21 cellular contexts compared by ENCODE assay signal in the genomic region with DNA sequence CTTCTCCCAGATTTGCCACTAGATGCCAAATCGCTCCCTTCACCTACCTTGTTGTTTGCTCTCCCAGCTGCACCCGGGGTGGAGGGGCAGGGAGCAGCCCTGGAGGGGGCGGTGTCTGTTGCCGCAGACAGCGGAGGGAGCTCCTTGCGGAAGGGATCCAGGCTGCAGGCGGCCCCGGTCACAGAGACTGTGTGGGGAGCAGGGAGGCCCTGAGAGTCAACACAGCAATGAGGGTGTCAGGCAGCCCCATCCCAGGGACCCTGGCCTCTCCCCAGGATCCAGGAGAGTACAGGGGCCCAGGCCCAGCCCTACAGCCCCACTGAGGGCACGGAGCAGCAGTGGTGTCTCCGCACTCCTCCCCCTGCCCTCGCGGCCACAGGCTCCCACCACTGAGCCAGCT. TPM values are rescaled to one million over a fixed set of nuclear protein-coding genes. Genes with fewer than 3 reads are reported as not detected.
DNase-seq lines count a peak whose midpoint lies in the region; ATAC-seq and TF ChIP-seq lines count a peak whose summit lies in the region.
"Had no signal": no experiment of that assay in that cellular context is flagged by ENCODE, and none has a peak within 500 bp of the region (broad histone marks: within the 10 kb centered on the region; RNA-seq: fewer than 3 reads in every experiment).

No MANE protein-coding gene starts in this region.

- TF ChIP-seq CTCF in left ventricle myocardium inferior (IDR thresholded peaks at IDR 0.05; ENCODE audit: borderline replicate concordance) (no peak), esophagus squamous epithelium (IDR thresholded peaks at IDR 0.05) (no peak), coronary artery (IDR thresholded peaks at IDR 0.05) (no peak)

- no peaks in the 10 kb centered on the region for H3K9me3 ChIP-seq in left ventricle myocardium inferior (replicated peaks)
- H3K9me3 ChIP-seq in esophagus squamous epithelium: no peaks in the 10 kb centered on the region
- no peaks in the 10 kb centered on the region for H3K9me3 ChIP-seq in aorta (ENCODE audit: control insufficient read depth, low read length)
- H3K9me3 ChIP-seq: thyroid gland had no signal

- DNase-seq in Right ventricle myocardium superior (peak; percentile 39), left ventricle myocardium inferior (no peak), esophagus squamous epithelium (lab: John Stamatoyannopoulos, UW) (no peak), aorta (peak; percentile 46 to 71), T1000 (lab: John Stamatoyannopoulos, UW) (no peak), coronary artery (ENCODE audit: low spot score) (no peak), globus pallidus (ENCODE audit: low spot score) (no peak)
- DNase-seq: activated CD4-positive, alpha-beta T cell treated with anti-CD3 and anti-CD28 coated beads, Interleukin-2, amount 10 ng/mL, durations not matched to agents 7 days and 5 days; cerebellar nuclear complex; COR-L47; DMS79; effector memory CD4-positive, alpha-beta T cell; Karpas-422; mesendoderm; naive thymus-derived CD4-positive, alpha-beta T cell; SIG-M5; stimulated activated CD4-positive, alpha-beta T cell treated with anti-CD3 and anti-CD28 coated beads, Interleukin-1b, Interleukin-23, amount 100 ng/mL, for 48 hours; stimulated activated naive CD4-positive, alpha-beta T cell had no signal

- ATAC-seq in Right ventricle myocardium superior (ENCODE audit: poor library complexity) (no peak), aorta (ENCODE audit: low FRiP score) (no peak)
- ATAC-seq: naive thymus-derived CD4-positive, alpha-beta T cell had no signal

- peaks cover 23% of the 10 kb centered on the region for H3K4me1 ChIP-seq in left ventricle myocardium inferior
- H3K4me1 ChIP-seq in esophagus squamous epithelium: peaks cover 0 to 25% (median 24%) of the 10 kb centered on the region in 3 donors
- H3K4me1 ChIP-seq in rectal smooth muscle tissue (ENCODE audit: control insufficient read depth, insufficient read depth, low read length): peaks cover 30% of the 10 kb centered on the region
- no peaks in the 10 kb centered on the region for H3K4me1 ChIP-seq in aorta (ENCODE audit: control insufficient read depth in 1 of 2, insufficient read depth in 2 of 2, low read length in 2 of 2)
- H3K4me1 ChIP-seq: parathyroid adenoma had no signal

- H3K9ac ChIP-seq in rectal smooth muscle tissue (ENCODE audit: low read length): no peak overlapping the region
- H3K9ac ChIP-seq: parathyroid adenoma had no signal

- H3K27me3 ChIP-seq in left ventricle myocardium inferior (ENCODE audit: low read depth): no peaks in the 10 kb centered on the region
- H3K27me3 ChIP-seq in esophagus squamous epithelium: no peaks in the 10 kb centered on the region
- no peaks in the 10 kb centered on the region for H3K27me3 ChIP-seq in rectal smooth muscle tissue (ENCODE audit: control insufficient read depth, insufficient read depth, low read length)
- H3K27me3 ChIP-seq in aorta (ENCODE audit: control insufficient read depth in 1 of 2, insufficient read depth in 2 of 2, low read length in 1 of 2): no peaks in the 10 kb centered on the region
- H3K27me3 ChIP-seq: thyroid gland had no signal

- H3K27ac ChIP-seq in left ventricle myocardium inferior (replicated peaks) (no peak overlapping the region), esophagus squamous epithelium (peak overlapping the region; percentile 9 to 85 (median 76)), rectal smooth muscle tissue (ENCODE audit: low read depth, low read length) (peak overlapping the region; percentile 97), aorta (ENCODE audit: low read depth in 1 of 2, low read length in 2 of 2) (no peak overlapping the region), coronary artery (no peak overlapping the region)
- H3K27ac ChIP-seq: parathyroid adenoma, thyroid gland had no signal

- 95% methylated on average over 4 of the region's 12 CpGs; no CpG with 5 or more reads in 1 of the 2 donors for WGBS in esophagus squamous epithelium, 2 donors
- WGBS in aorta, 2 donors: 96% methylated on average over 12 of the region's 12 CpGs

- TF ChIP-seq POLR2A in esophagus squamous epithelium (IDR thresholded peaks at IDR 0.05): no peak

- peaks cover 30% of the 10 kb centered on the region for H3K36me3 ChIP-seq in left ventricle myocardium inferior
- peaks cover 0 to 45% (median 0%) of the 10 kb centered on the region in 3 donors for H3K36me3 ChIP-seq in esophagus squamous epithelium
- H3K36me3 ChIP-seq in rectal smooth muscle tissue (ENCODE audit: control insufficient read depth, insufficient read depth, low read length): no peaks in the 10 kb centered on the region
- H3K36me3 ChIP-seq in aorta (ENCODE audit: control insufficient read depth in 1 of 2, insufficient read depth in 2 of 2, low read length in 1 of 2): no peaks in the 10 kb centered on the region
- H3K36me3 ChIP-seq: thyroid gland had no signal

- intact Hi-C loops in Right ventricle myocardium superior (cut with DNase I): no loop called here
- intact Hi-C loops in left ventricle myocardium inferior (cut with micrococcal nuclease): no loop called here
- intact Hi-C loops in esophagus squamous epithelium (cut with DNase I): no loop called here
- intact Hi-C loops in aorta (cut with DNase I): no loop called here

- no peak overlapping the region for H3K4me3 ChIP-seq in left ventricle myocardium inferior
- H3K4me3 ChIP-seq in esophagus squamous epithelium: no peak overlapping the region
- no peak overlapping the region for H3K4me3 ChIP-seq in rectal smooth muscle tissue (ENCODE audit: low read length)
- no peak overlapping the region for H3K4me3 ChIP-seq in aorta (ENCODE audit: low read length in 2 of 2)
- H3K4me3 ChIP-seq in coronary artery: no peak overlapping the region
- H3K4me3 ChIP-seq: thyroid gland had no signal

RNA-seq across cellular contexts. Expression of a gene that starts 50.5 kb away (rescaled TPM):
- total RNA-seq in Right ventricle myocardium superior: 13.6 TPM
- 15.9 TPM for total RNA-seq in left ventricle myocardium inferior
- total RNA-seq in esophagus squamous epithelium: 10 to 100 TPM; 16.7 to 23.8 (median 22.1) TPM
- 10 to 100 TPM; 22.9 to 30.9 TPM for total RNA-seq in aorta
- polyA plus RNA-seq in aorta: 10 to 100 TPM; 15.9 to 30.8 TPM

Comparison
In these comparisons a context has a peak if more than half of its experiments do, and no peak if none do; other contexts are left out.
1. DNase-seq: peak in Right ventricle myocardium superior (single experiment) and aorta (2 of 2); none in left ventricle myocardium inferior (single experiment), esophagus squamous epithelium (single experiment), T1000 (single experiment), coronary artery (single experiment) and globus pallidus (single experiment).
2. H3K27ac ChIP-seq: peak in esophagus squamous epithelium (4 of 4) and rectal smooth muscle tissue (single experiment); none in left ventricle myocardium inferior (single experiment), aorta (0 of 2) and coronary artery (0 of 2).